ENCODE assay signal across 8 cellular contexts in genomic region chr14:50823051-50823762, GRCh38. TPM values are rescaled to one million over a fixed set of nuclear protein-coding genes. Genes with fewer than 3 reads are reported as not detected.
DNase-seq lines count a peak whose midpoint lies in the region; ATAC-seq and TF ChIP-seq lines count a peak whose summit lies in the region.

No MANE protein-coding gene starts in this region.

- peak overlapping the region; percentile 91 for H3K27ac Mint-ChIP-seq in activated T-cell treated with anti-CD3 and anti-CD28 coated beads, Interleukin-2, amount 50 U/mL, for 72 hours
- H3K27ac Mint-ChIP-seq in HFFc6, result no peak overlapping the region

- no peaks in the 10 kb centered on the region for H3K9me3 Mint-ChIP-seq in activated T-cell treated with anti-CD3 and anti-CD28 coated beads, Interleukin-2, amount 50 U/mL, for 72 hours
- H3K9me3 Mint-ChIP-seq in HFFc6, result no peaks in the 10 kb centered on the region

- peaks cover 8 to 24% of the 10 kb centered on the region in 2 donors for H3K36me3 Mint-ChIP-seq in activated T-cell treated with anti-CD3 and anti-CD28 coated beads, Interleukin-2, amount 50 U/mL, for 72 hours (ENCODE audit: insufficient read depth in 2 of 2)
- H3K36me3 Mint-ChIP-seq in HFFc6 (ENCODE audit: low read depth), result peaks cover 8% of the 10 kb centered on the region; the same call in 1 of the 2 replicates

- peak overlapping the region; percentile 76 to 89 for H3K4me3 Mint-ChIP-seq in activated T-cell treated with anti-CD3 and anti-CD28 coated beads, Interleukin-2, amount 50 U/mL, for 72 hours
- no peak overlapping the region for H3K4me3 Mint-ChIP-seq in HFFc6

- no peak for DNase-seq in activated T-cell treated with anti-CD3 and anti-CD28 coated beads, Interleukin-2, amount 50 U/mL, for 72 hours
- DNase-seq in myocyte (ENCODE audit: low read depth) (peak; percentile 53), cerebellum (ENCODE audit: low spot score) (no peak), HFFc6 (no peak), HPDE6-E6E7 (ENCODE audit: extremely low spot score) (no peak)
- DNase-seq in activated effector memory CD4-positive, alpha-beta T cell treated with anti-CD3 and anti-CD28 coated beads, Interleukin-2, amount 50 U/mL, for 16 hours, result no peak

- no peak for TF ChIP-seq CTCF in HFFc6 (IDR thresholded peaks at IDR 0.05)

- ATAC-seq in GM19023 (IDR thresholded peaks at IDR 0.05; ENCODE audit: unreplicated experiment) (peak; percentile 31), HG02938 (IDR thresholded peaks at IDR 0.05; ENCODE audit: unreplicated experiment) (peak; percentile 19)
- peak in 1 of 2 donors; percentile 28 for ATAC-seq in activated T-cell treated with anti-CD3 and anti-CD28 coated beads, Interleukin-2, amount 50 U/mL, for 72 hours (replicated peaks in 1 of 2)

- no peaks in the 10 kb centered on the region for H3K27me3 Mint-ChIP-seq in activated T-cell treated with anti-CD3 and anti-CD28 coated beads, Interleukin-2, amount 50 U/mL, for 72 hours (ENCODE audit: low read depth)
- no peaks in the 10 kb centered on the region for H3K27me3 Mint-ChIP-seq in HFFc6 (ENCODE audit: insufficient read depth)

- H3K4me1 Mint-ChIP-seq in activated T-cell treated with anti-CD3 and anti-CD28 coated beads, Interleukin-2, amount 50 U/mL, for 72 hours (ENCODE audit: low read depth), result peaks cover 90% of the 10 kb centered on the region
- H3K4me1 Mint-ChIP-seq in HFFc6 (ENCODE audit: low read depth), result peaks cover 46% of the 10 kb centered on the region

RNA-seq across cellular contexts. Expression of gene NIN, which starts 7.8 kb away (rescaled TPM):
- 10 to 100 TPM; 46.1 to 60.0 TPM for total RNA-seq in activated T-cell treated with anti-CD3 and anti-CD28 coated beads, Interleukin-2, amount 50 U/mL, for 72 hours
- total RNA-seq in myocyte (24.1 and 43.3 TPM in 2 replicates), cerebellum (58.8 TPM)
- 16.4 TPM for polyA plus RNA-seq in myocyte (2012)
- total RNA-seq in HFFc6 (2021; fragmentation: NEBNext Ultra II Directional; extraction: Animal tissue kit (Norgen Biotek cat#: 25700)), result 10 to 100 TPM; 43.7 to 66.3 (median 57.4) TPM

RNA-seq across cellular contexts. Expression of gene ABHD12B, which starts 48.6 kb away (rescaled TPM):
- total RNA-seq in activated T-cell treated with anti-CD3 and anti-CD28 coated beads, Interleukin-2, amount 50 U/mL, for 72 hours, result not detected
- total RNA-seq in myocyte (not detected in 2 replicates), cerebellum (0.18 TPM)
- polyA plus RNA-seq in myocyte (2012), result 0.68 TPM
- total RNA-seq in HFFc6 (2021; fragmentation: NEBNext Ultra II Directional; extraction: Animal tissue kit (Norgen Biotek cat#: 25700)), result under 1 TPM in 1 of 6 experiments, not detected in 5; 0.34 TPM
